ENCODE assay signal across 23 cellular contexts in the genomic region with DNA sequence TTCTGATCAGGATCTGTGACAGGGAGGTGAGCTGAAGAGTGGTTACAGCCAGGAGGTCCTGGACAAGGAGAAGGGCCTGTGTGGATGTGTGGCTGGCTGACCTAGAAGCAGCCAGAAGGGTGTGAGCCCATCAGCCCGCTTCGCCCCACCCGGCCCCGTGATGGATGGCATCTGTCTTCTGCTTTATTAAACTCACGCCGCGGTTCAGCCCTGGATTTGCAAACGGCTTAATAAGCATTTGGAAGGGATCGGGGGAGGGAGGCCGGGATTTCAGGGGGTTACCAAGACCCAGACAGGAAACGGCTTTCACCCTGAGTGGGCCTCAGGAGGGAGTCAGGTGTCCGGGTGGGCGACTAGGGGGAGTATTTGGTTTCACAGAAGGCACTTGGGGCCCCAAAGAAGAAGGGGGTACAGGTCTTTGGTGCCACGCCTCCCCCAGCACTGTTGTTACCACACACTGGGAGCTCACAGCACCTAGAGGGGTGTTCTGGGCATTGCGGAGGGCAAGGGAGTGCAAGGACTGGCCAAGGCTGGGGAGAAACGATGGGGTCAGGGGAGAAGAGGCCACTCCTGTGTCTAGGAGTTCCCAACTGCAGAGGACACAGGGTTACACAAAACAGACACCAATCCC. TPM values are rescaled to one million over a fixed set of nuclear protein-coding genes. Genes with fewer than 3 reads are reported as not detected.
DNase-seq lines count a peak whose midpoint lies in the region; ATAC-seq, FAIRE-seq and TF ChIP-seq lines count a peak whose summit lies in the region.
"Had no signal": no experiment of that assay in that cellular context is flagged by ENCODE, and none has a peak within 500 bp of the region (broad histone marks: within the 10 kb centered on the region; RNA-seq: fewer than 3 reads in every experiment).

No MANE protein-coding gene starts in this region.

- H3K4me3 ChIP-seq in HepG2 (replicated peaks in 1 of 3; ENCODE audit: insufficient read depth in 1 of 3, low read depth in 2 of 3, low read length in 3 of 3), result no peak overlapping the region
- H3K4me3 ChIP-seq in right lobe of liver, result no peak overlapping the region
- H3K4me3 ChIP-seq in mesendoderm (ENCODE audit: low read length), result no peak overlapping the region
- H3K4me3 ChIP-seq in upper lobe of right lung, result no peak overlapping the region
- H3K4me3 ChIP-seq: HAP-1 had no signal

- H2BK120ac ChIP-seq in mesendoderm (ENCODE audit: low read depth, low read length), result no peak overlapping the region

- no peaks in the 10 kb centered on the region for H3K79me1 ChIP-seq in mesendoderm (ENCODE audit: low read length)

- peak; percentile 22; the same call in 2 of the 3 replicates for ATAC-seq in HepG2
- ATAC-seq in right lobe of liver, result no peak
- no peak for ATAC-seq in upper lobe of right lung
- ATAC-seq: activated naive CD8-positive, alpha-beta T cell treated with anti-CD3 and anti-CD28 coated beads, Interleukin-2, amount 50 U/mL, for 24 hours; stimulated activated naive B cell treated with anti-CD40 and anti-IgM and Interleukin-4, amounts not matched to agents 10 μg/mL and 1 μg/mL and 100 μg/mL, for 72 hours had no signal

- no peak overlapping the region for H3K27ac Mint-ChIP-seq in activated T-helper 1 cell treated with anti-CD3 and anti-CD28 coated beads, Interleukin-12 subunit alpha, Interleukin-12 subunit beta, Interleukin-2, Interleukin-4 antibody, amounts not matched to agents 30 ng/mL and 10 ng/mL and 1 ng/mL, durations not matched to agents 14 hours and 24 hours and 36 hours
- H3K27ac Mint-ChIP-seq: activated naive CD8-positive, alpha-beta T cell treated with anti-CD3 and anti-CD28 coated beads, Interleukin-2, amount 50 U/mL, for 24 hours; stimulated activated naive B cell treated with anti-CD40 and anti-IgM and Interleukin-4, amounts not matched to agents 10 μg/mL and 1 μg/mL and 100 μg/mL, for 72 hours had no signal

- H3K4me3 Mint-ChIP-seq in activated T-helper 1 cell treated with anti-CD3 and anti-CD28 coated beads, Interleukin-12 subunit alpha, Interleukin-12 subunit beta, Interleukin-2, Interleukin-4 antibody, amounts not matched to agents 30 ng/mL and 10 ng/mL and 1 ng/mL, durations not matched to agents 14 hours and 24 hours and 36 hours, result no peak overlapping the region
- H3K4me3 Mint-ChIP-seq: activated naive CD8-positive, alpha-beta T cell treated with anti-CD3 and anti-CD28 coated beads, Interleukin-2, amount 50 U/mL, for 24 hours; stimulated activated naive B cell treated with anti-CD40 and anti-IgM and Interleukin-4, amounts not matched to agents 10 μg/mL and 1 μg/mL and 100 μg/mL, for 72 hours had no signal

- no peak for FAIRE-seq in HepG2 (lab: Jason Lieb, UNC)
- FAIRE-seq: GM12891 had no signal

- H3K4ac ChIP-seq in mesendoderm (ENCODE audit: low read depth, low read length), result no peak overlapping the region

- H2AFZ ChIP-seq in HepG2 (ENCODE audit: low read length), result no peak overlapping the region

- peak overlapping the region; percentile 61 for H3K56ac ChIP-seq in mesendoderm (ENCODE audit: low read length)

- H3K9me3 ChIP-seq in HepG2 (ENCODE audit: low read length), result no peaks in the 10 kb centered on the region
- H3K9me3 ChIP-seq in right lobe of liver, result no peaks in the 10 kb centered on the region
- no peaks in the 10 kb centered on the region for H3K9me3 ChIP-seq in upper lobe of right lung
- H3K9me3 ChIP-seq: HAP-1 had no signal

- H3K4me1 Mint-ChIP-seq in activated T-helper 1 cell treated with anti-CD3 and anti-CD28 coated beads, Interleukin-12 subunit alpha, Interleukin-12 subunit beta, Interleukin-2, Interleukin-4 antibody, amounts not matched to agents 30 ng/mL and 10 ng/mL and 1 ng/mL, durations not matched to agents 14 hours and 24 hours and 36 hours (ENCODE audit: low read depth), result no peaks in the 10 kb centered on the region

- H2BK5ac ChIP-seq in mesendoderm (ENCODE audit: low read length), result peak overlapping the region; percentile 32

- H2AK5ac ChIP-seq in mesendoderm (ENCODE audit: low read length), result peak overlapping the region; percentile 86

- 57% methylated on average over 16 of the region's 16 CpGs for WGBS in HepG2 (ENCODE audit: low lambda C conversion rate)
- WGBS in right lobe of liver (ENCODE audit: insufficient coverage, low coverage, low lambda C conversion rate, missing lambda C conversion rate), result 68% methylated on average over 6 of the region's 16 CpGs
- no CpG with 5 or more reads among the region's 16 CpGs for WGBS in mesendoderm (ENCODE audit: extremely low coverage, insufficient coverage, low lambda C conversion rate)

- BruUV-seq in HepG2 (replicated peaks; lab: Mats Ljungman, UMichigan), result no TSS peak

- CTCF ChIA-PET in HepG2 (lab: Yijun Ruan, JAX; ENCODE audit: low intra/inter-chr PET ratio, low total read pairs), result no interaction called here

- H3K4me2 ChIP-seq in HepG2 (ENCODE audit: low read depth, low read length) (no peak overlapping the region), mesendoderm (ENCODE audit: low read length) (no peak overlapping the region)

- H3K9ac ChIP-seq in HepG2 (ENCODE audit: insufficient read depth, low read depth, low read length) (no peak overlapping the region), mesendoderm (ENCODE audit: low read length) (no peak overlapping the region)

- peaks cover 69% of the 10 kb centered on the region for H3K4me1 ChIP-seq in HepG2 (ENCODE audit: insufficient read depth, low read length)
- H3K4me1 ChIP-seq in right lobe of liver, result no peaks in the 10 kb centered on the region
- H3K4me1 ChIP-seq in mesendoderm (ENCODE audit: control insufficient read depth, low read depth, low read length), result peaks cover 33% of the 10 kb centered on the region
- peaks cover 7% of the 10 kb centered on the region for H3K4me1 ChIP-seq in upper lobe of right lung

- H3K36me3 ChIP-seq in HepG2 (replicated peaks in 1 of 2; ENCODE audit: control insufficient read depth in 1 of 2, insufficient read depth in 2 of 2, low read length in 2 of 2), result no peaks in the 10 kb centered on the region
- no peaks in the 10 kb centered on the region for H3K36me3 ChIP-seq in right lobe of liver
- no peaks in the 10 kb centered on the region for H3K36me3 ChIP-seq in mesendoderm (ENCODE audit: control insufficient read depth, insufficient read depth, low read length)
- H3K36me3 ChIP-seq in upper lobe of right lung, result no peaks in the 10 kb centered on the region
- H3K36me3 ChIP-seq: HAP-1 had no signal

- no peaks in the 10 kb centered on the region for H4K20me1 ChIP-seq in HepG2 (ENCODE audit: insufficient read depth, low read length)

- no peak for TF ChIP-seq POLR2A in HepG2 (IDR thresholded peaks at IDR 0.05; ENCODE audit: insufficient read depth in 1 of 2, low read depth in 2 of 2, low read length in 2 of 2)
- TF ChIP-seq POLR2A in right lobe of liver (IDR thresholded peaks at IDR 0.05), result no peak

- peaks cover 41% of the 10 kb centered on the region for H3K27me3 Mint-ChIP-seq in activated T-helper 1 cell treated with anti-CD3 and anti-CD28 coated beads, Interleukin-12 subunit alpha, Interleukin-12 subunit beta, Interleukin-2, Interleukin-4 antibody, amounts not matched to agents 30 ng/mL and 10 ng/mL and 1 ng/mL, durations not matched to agents 14 hours and 24 hours and 36 hours (ENCODE audit: insufficient read depth)

- TF ChIP-seq EP300 in HepG2 (IDR thresholded peaks at IDR 0.05; ENCODE audit: low read depth in 2 of 2, low read length in 2 of 2), result no peak
- no peak for TF ChIP-seq EP300 in HepG2 (CRISPR knock-in tag; IDR thresholded peaks at IDR 0.05; ENCODE audit: borderline replicate concordance)

- H4K8ac ChIP-seq in mesendoderm (ENCODE audit: low read depth, low read length), result no peak overlapping the region

- H3K79me2 ChIP-seq in HepG2 (ENCODE audit: insufficient read depth, low read length), result no peaks in the 10 kb centered on the region
- H3K79me2 ChIP-seq in mesendoderm (ENCODE audit: control insufficient read depth, insufficient read depth, low read length), result no peaks in the 10 kb centered on the region

- no peaks in the 10 kb centered on the region for H3K9me3 Mint-ChIP-seq in activated T-helper 1 cell treated with anti-CD3 and anti-CD28 coated beads, Interleukin-12 subunit alpha, Interleukin-12 subunit beta, Interleukin-2, Interleukin-4 antibody, amounts not matched to agents 30 ng/mL and 10 ng/mL and 1 ng/mL, durations not matched to agents 14 hours and 24 hours and 36 hours
- H3K9me3 Mint-ChIP-seq: activated naive CD8-positive, alpha-beta T cell treated with anti-CD3 and anti-CD28 coated beads, Interleukin-2, amount 50 U/mL, for 24 hours; stimulated activated naive B cell treated with anti-CD40 and anti-IgM and Interleukin-4, amounts not matched to agents 10 μg/mL and 1 μg/mL and 100 μg/mL, for 72 hours had no signal

- TF ChIP-seq RAD21 in HepG2 (CRISPR knock-in tag; IDR thresholded peaks at IDR 0.05), result no peak

- H4K5ac ChIP-seq in mesendoderm (ENCODE audit: low read length), result no peak overlapping the region

- intact Hi-C loops in HepG2 (cut with micrococcal nuclease; ENCODE audit: unreplicated experiment), result no loop called here
- intact Hi-C loops in right lobe of liver (cut with DNase I), result no loop called here
- intact Hi-C loops in upper lobe of right lung (cut with DNase I), result no loop called here
- intact Hi-C loops in activated T-helper 1 cell treated with anti-CD3 and anti-CD28 coated beads, Interleukin-12 subunit alpha, Interleukin-12 subunit beta, Interleukin-2, Interleukin-4 antibody, amounts not matched to agents 30 ng/mL and 10 ng/mL and 1 ng/mL, durations not matched to agents 14 hours and 24 hours and 36 hours (cut with micrococcal nuclease), result no loop called here

- H3K23ac ChIP-seq in mesendoderm (ENCODE audit: low read length), result no peak overlapping the region

- peaks cover 5 to 27% of the 10 kb centered on the region in 2 experiments; a peak in 4 of 5 replicates for H3K27me3 ChIP-seq in HepG2 (ENCODE audit: control insufficient read depth in 1 of 2, insufficient read depth in 2 of 2, low read length in 2 of 2)
- H3K27me3 ChIP-seq in right lobe of liver, result no peaks in the 10 kb centered on the region
- no peaks in the 10 kb centered on the region for H3K27me3 ChIP-seq in mesendoderm (ENCODE audit: insufficient read depth, low read length, poor library complexity)
- no peaks in the 10 kb centered on the region for H3K27me3 ChIP-seq in upper lobe of right lung

- no peak overlapping the region for H3K18ac ChIP-seq in mesendoderm (ENCODE audit: low read length)

- POLR2A ChIA-PET in HepG2 (lab: Yijun Ruan, JAX), result interaction anchor here (1.0 to 1.6 kb wide), 2 partner anchors 26 to 28 kb away, joined by 3 read pairs; no protein-coding TSS in a partner anchor

- TF ChIP-seq CTCF in HepG2 (CRISPR knock-in tag; IDR thresholded peaks at IDR 0.05) (no peak), right lobe of liver (IDR thresholded peaks at IDR 0.05) (no peak), upper lobe of right lung (IDR thresholded peaks at IDR 0.05) (no peak)

- H3K36me3 Mint-ChIP-seq in activated T-helper 1 cell treated with anti-CD3 and anti-CD28 coated beads, Interleukin-12 subunit alpha, Interleukin-12 subunit beta, Interleukin-2, Interleukin-4 antibody, amounts not matched to agents 30 ng/mL and 10 ng/mL and 1 ng/mL, durations not matched to agents 14 hours and 24 hours and 36 hours (ENCODE audit: low read depth), result no peaks in the 10 kb centered on the region
- H3K36me3 Mint-ChIP-seq: stimulated activated naive B cell treated with anti-CD40 and anti-IgM and Interleukin-4, amounts not matched to agents 10 μg/mL and 1 μg/mL and 100 μg/mL, for 72 hours had no signal

- in situ Hi-C loops in HepG2 (cut with HindIII; ENCODE audit: extremely low pct_ligation_motif_present, low pct_unique_long_range_greater_than_20kb), result no loop called here

- no peak for DNase-seq in HepG2 (ENCODE audit: low spot score)
- DNase-seq in right lobe of liver, result no peak
- DNase-seq in SKM-1 treated with dmso at 0.1 percent for 144 hours (lab: John Stamatoyannopoulos, UW; ENCODE audit: unreplicated experiment), result peak; percentile 46
- no peak for DNase-seq in mesendoderm
- DNase-seq in upper lobe of right lung, result peak; percentile 46
- no peak for DNase-seq in SHP77 (lab: John Stamatoyannopoulos, UW)
- DNase-seq in activated T-helper 1 cell treated with anti-CD3 and anti-CD28 coated beads, Interleukin-12 subunit alpha, Interleukin-12 subunit beta, Interleukin-2, Interleukin-4 antibody, amounts not matched to agents 30 ng/mL and 10 ng/mL and 1 ng/mL, durations not matched to agents 14 hours and 24 hours and 36 hours (ENCODE audit: low spot score), result no peak
- no peak for DNase-seq in EL
- DNase-seq: ACHN; activated CD4-positive, alpha-beta T cell treated with anti-CD3 and anti-CD28 coated beads, Interleukin-2, amount 50 U/mL, for 48 hours; activated CD8-positive, alpha-beta memory T cell treated with anti-CD3 and anti-CD28 coated beads, Interleukin-2, amount 50 U/mL, for 48 hours; activated naive CD8-positive, alpha-beta T cell treated with anti-CD3 and anti-CD28 coated beads, Interleukin-2, amount 50 U/mL, for 24 hours; DND-41; head of caudate nucleus; mammary epithelial cell; NCI-H526 treated with DMSO at 0.1 percent for 48 hours; occipital lobe; OCI-M1; stimulated activated CD4-positive, alpha-beta T cell treated with anti-CD3 and anti-CD28 coated beads, Interleukin-4, amount 100 ng/mL, for 24 hours; stimulated activated naive B cell treated with anti-CD40 and anti-IgM and Interleukin-4, amounts not matched to agents 10 μg/mL and 1 μg/mL and 100 μg/mL, for 72 hours; T1000 had no signal

- no peak overlapping the region for H2BK15ac ChIP-seq in mesendoderm (replicated peaks; ENCODE audit: low read depth)

- H3K27ac ChIP-seq in HepG2 (ENCODE audit: extremely low read length, insufficient read depth, low read length) (no peak overlapping the region), right lobe of liver (no peak overlapping the region), mesendoderm (ENCODE audit: low read depth, low read length) (no peak overlapping the region), upper lobe of right lung (no peak overlapping the region)

RNA-seq across cellular contexts. Expression of a gene that starts 53.8 kb away (rescaled TPM):
- total RNA-seq in HepG2 (2016; rRNA removed; fragmentation: Illumina TruSeq; extraction: Trizol) (11.0 TPM in 2 replicates), right lobe of liver (10 to 100 TPM; 12.6 to 19.2 (median 14.9) TPM), upper lobe of right lung (29.9 TPM)
- total RNA-seq in HepG2 (2016; cell fraction: cytosol; rRNA removed; fragmentation: Illumina TruSeq; extraction: Trizol; ENCODE audit: low read depth), result 2.8 and 3.0 TPM in 2 replicates
- total RNA-seq in HepG2 (2016; cell fraction: insoluble cytoplasmic fraction; rRNA removed; fragmentation: Illumina TruSeq; extraction: Trizol), result 9.5 and 11.3 TPM in 2 replicates
- total RNA-seq in HepG2 (2016; cell fraction: membrane; rRNA removed; fragmentation: Illumina TruSeq; extraction: Trizol), result 15.4 and 15.8 TPM in 2 replicates
- total RNA-seq in HepG2 (2016; cell fraction: nucleus; rRNA removed; fragmentation: Illumina TruSeq; extraction: Trizol), result 14.9 TPM in 2 replicates
- 12.4 and 15.9 TPM in 2 replicates for polyA plus RNA-seq in HepG2 (2011; rRNA removed)
- 6.6 and 10.1 TPM in 2 replicates for polyA plus RNA-seq in HepG2 (2011; cell fraction: cytosol; rRNA removed)
- 47.8 and 59.4 TPM in 2 replicates for polyA plus RNA-seq in HepG2 (2011; cell fraction: nucleus; rRNA removed)
- 53.6 and 69.1 TPM in 2 replicates for polyA plus RNA-seq in HepG2 (2012)
- polyA plus RNA-seq in HepG2 (2016; cell fraction: cytosol; fragmentation: Illumina TruSeq; extraction: Trizol; ENCODE audit: low read depth), result 10.9 and 11.7 TPM in 2 replicates
- 37.6 and 56.8 TPM in 2 replicates for polyA plus RNA-seq in HepG2 (2016; cell fraction: insoluble cytoplasmic fraction; fragmentation: Illumina TruSeq; extraction: Trizol; ENCODE audit: low read depth)
- 44.1 and 44.7 TPM in 2 replicates for polyA plus RNA-seq in HepG2 (2016; cell fraction: membrane; fragmentation: Illumina TruSeq; extraction: Trizol; ENCODE audit: low read depth)
- 75.1 and 80.7 TPM in 2 replicates for polyA plus RNA-seq in HepG2 (2016; cell fraction: nucleus; fragmentation: Illumina TruSeq; extraction: Trizol; ENCODE audit: insufficient read depth, low read depth)
- polyA minus RNA-seq in HepG2 (2011; rRNA and poly(A)+ RNA removed; ENCODE audit: low replicate concordance), result 3.3 and 26.4 TPM in 2 replicates
- polyA minus RNA-seq in HepG2 (2011; cell fraction: cytosol; rRNA and poly(A)+ RNA removed), result 29.5 and 30.0 TPM in 2 replicates
- polyA minus RNA-seq in HepG2 (2011; cell fraction: nucleus; rRNA and poly(A)+ RNA removed), result 15.2 and 15.5 TPM in 2 replicates
- 9.2 TPM for polyA plus RNA-seq in mesendoderm (2013, experiment 1 of 2)
- 8.4 TPM for polyA plus RNA-seq in mesendoderm (2013, experiment 2 of 2)
- total RNA-seq in activated T-helper 1 cell treated with anti-CD3 and anti-CD28 coated beads, Interleukin-12 subunit alpha, Interleukin-12 subunit beta, Interleukin-2, Interleukin-4 antibody, amounts not matched to agents 30 ng/mL and 10 ng/mL and 1 ng/mL, durations not matched to agents 14 hours and 24 hours and 36 hours, result 21.6 and 24.0 TPM in 2 replicates

Comparison
In these comparisons a context has a peak if more than half of its experiments do, and no peak if none do; other contexts are left out.
1. DNase-seq: peak in SKM-1 treated with dmso at 0.1 percent for 144 hours (single experiment) and upper lobe of right lung (single experiment); none in HepG2 (single experiment), right lobe of liver (0 of 3), mesendoderm (single experiment), SHP77 (0 of 2), activated T-helper 1 cell treated with anti-CD3 and anti-CD28 coated beads, Interleukin-12 subunit alpha, Interleukin-12 subunit beta, Interleukin-2, Interleukin-4 antibody, amounts not matched to agents 30 ng/mL and 10 ng/mL and 1 ng/mL, durations not matched to agents 14 hours and 24 hours and 36 hours (single experiment) and EL (single experiment).